ENCODE assay signal across 18 cellular contexts in the genomic region with DNA sequence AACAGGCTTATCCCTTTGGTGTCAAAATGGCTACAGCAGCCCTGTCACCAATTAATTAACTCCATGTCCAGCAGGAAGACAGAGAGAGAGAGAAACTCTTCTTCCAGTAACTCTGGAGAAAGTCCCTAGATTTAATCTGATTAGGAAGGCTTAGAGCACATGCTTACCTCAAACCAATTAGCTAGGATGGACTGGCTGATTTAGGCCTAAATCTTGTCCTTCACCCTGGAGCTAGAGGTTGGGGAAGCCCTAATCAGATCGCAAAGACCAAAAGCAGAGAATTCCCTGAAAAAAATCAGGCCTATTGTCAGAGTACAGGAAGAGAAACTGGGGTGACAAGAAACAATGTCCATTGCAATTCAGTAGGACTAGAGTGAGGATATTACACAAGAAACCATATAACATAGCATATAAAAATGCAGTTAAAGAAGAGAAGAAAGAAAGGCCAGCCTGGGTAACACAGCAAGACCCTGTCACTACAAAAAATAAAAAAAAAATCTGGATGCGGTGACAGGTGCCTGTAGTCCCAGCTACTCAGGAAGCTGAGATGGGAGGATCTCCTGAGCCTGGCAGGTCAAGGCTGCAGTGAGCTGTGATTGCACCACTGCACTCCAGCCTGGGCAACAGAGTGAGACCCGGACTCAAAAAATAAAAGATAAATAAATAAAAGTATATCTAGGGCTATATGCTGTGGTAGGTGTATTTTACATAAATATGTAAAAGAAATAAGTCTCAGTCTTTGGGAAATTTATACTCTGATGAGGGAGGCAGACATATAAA. TPM values are rescaled to one million over a fixed set of nuclear protein-coding genes. Genes with fewer than 3 reads are reported as not detected.
DNase-seq lines count a peak whose midpoint lies in the region; ATAC-seq and TF ChIP-seq lines count a peak whose summit lies in the region.
"Had no signal": no experiment of that assay in that cellular context is flagged by ENCODE, and none has a peak within 500 bp of the region (broad histone marks: within the 10 kb centered on the region; RNA-seq: fewer than 3 reads in every experiment).

No MANE protein-coding gene starts in this region.

- CTCF ChIA-PET in IMR-90 (lab: Yijun Ruan, JAX) (interaction anchor here (1.6 to 2.2 kb wide), 2 partner anchors 9 to 136 kb away, joined by 5 to 15 read pairs; no protein-coding TSS in a partner anchor), SK-N-SH (lab: Yijun Ruan, JAX) (interaction anchor here (0.7 to 5.7 kb wide), 10 partner anchors 9 to 160 kb away, joined by 3 to 44 read pairs (median 4); a partner anchor contains a TSS)

- peak overlapping the region in 1 of 2 experiments; percentile 43; a peak in 1 of 4 replicates for H4K8ac ChIP-seq in IMR-90 (ENCODE audit: low read depth in 2 of 2, low read length in 2 of 2)

- no peak overlapping the region; the same call in 1 of the 2 replicates for H3K27ac ChIP-seq in IMR-90 (ENCODE audit: insufficient read depth, low read length)
- H3K27ac ChIP-seq in SK-N-SH (ENCODE audit: low read depth in 2 of 2, low read length in 1 of 2) = peak overlapping the region; percentile 80 to 93
- peak overlapping the region; percentile 77 to 84 for H3K27ac ChIP-seq in left lung
- H3K27ac ChIP-seq in spleen = peak overlapping the region in 5 of 8 donors; percentile 56 to 83 (median 74)
- H3K27ac ChIP-seq in MM.1S (ENCODE audit: low read length) = no peak overlapping the region

- H3K27me3 ChIP-seq in IMR-90 (ENCODE audit: control insufficient read depth, insufficient read depth, low read length) = no peaks in the 10 kb centered on the region
- H3K27me3 ChIP-seq in SK-N-SH (ENCODE audit: insufficient read depth) = no peaks in the 10 kb centered on the region
- no peaks in the 10 kb centered on the region for H3K27me3 ChIP-seq in left lung
- H3K27me3 ChIP-seq in spleen (replicated peaks in 1 of 7) = no peaks in the 10 kb centered on the region
- H3K27me3 ChIP-seq in MM.1S (replicated peaks; ENCODE audit: insufficient read depth, low read length) = no peaks in the 10 kb centered on the region
- H3K27me3 ChIP-seq: right atrium auricular region had no signal

- H3F3A ChIP-seq in SK-N-SH (replicated peaks; ENCODE audit: insufficient read depth) (peaks cover 10% of the 10 kb centered on the region), MM.1S (ENCODE audit: insufficient read depth, low read length) (no peaks in the 10 kb centered on the region)

- H3K4me2 ChIP-seq in IMR-90 (ENCODE audit: low read depth, low read length) (no peak overlapping the region), SK-N-SH (peak overlapping the region; percentile 39; the same call in 1 of the 2 replicates), MM.1S (ENCODE audit: low read depth, low read length) (no peak overlapping the region)

- H3K9me3 Mint-ChIP-seq in activated CD4-positive, alpha-beta T cell treated with anti-CD3 and anti-CD28 coated beads, Interleukin-2, amount 10 ng/mL, durations not matched to agents 24 days and 14 days = no peaks in the 10 kb centered on the region
- H3K9me3 Mint-ChIP-seq: natural killer cell; T-helper 1 cell treated with Interleukin-12 subunit alpha and Interleukin-12 subunit beta and Interleukin-4 antibody, amounts not matched to agents 30 μg/mL and 1 μg/mL, for 36 hours had no signal

- DNase-seq in IMR-90 = no peak
- DNase-seq in SK-N-SH = peak; percentile 45
- DNase-seq in left lung = no peak
- DNase-seq in spleen = no peak
- DNase-seq in MM.1S = no peak
- DNase-seq in G401 (ENCODE audit: low spot score) = no peak
- DNase-seq in activated CD4-positive, alpha-beta T cell treated with anti-CD3 and anti-CD28 coated beads, Interleukin-2, amount 10 ng/mL, durations not matched to agents 24 days and 14 days = no peak
- DNase-seq: activated CD4-positive, CD25-positive, alpha-beta regulatory T cell; AML-193; amygdala; foreskin melanocyte; natural killer cell; NCI-H748 treated with DMSO at 0.1 percent for 48 hours; RPMI8226; stimulated activated CD4-positive, alpha-beta T cell treated with anti-CD3 and anti-CD28 coated beads, Interleukin-4, amount 100 ng/mL, for 1 hour had no signal

- no peaks in the 10 kb centered on the region for H3K36me3 Mint-ChIP-seq in activated CD4-positive, alpha-beta T cell treated with anti-CD3 and anti-CD28 coated beads, Interleukin-2, amount 10 ng/mL, durations not matched to agents 24 days and 14 days (ENCODE audit: low read depth)
- H3K36me3 Mint-ChIP-seq: natural killer cell had no signal

- 0 out of 2 replicates have a peak, but pooled peaks cover 2% of the 10 kb centered on the region for H3K9me1 ChIP-seq in IMR-90 (ENCODE audit: insufficient read depth, low read length)

- H3K4me1 ChIP-seq in IMR-90 (ENCODE audit: control insufficient read depth, insufficient read depth, low read length) (peaks cover 4% of the 10 kb centered on the region), SK-N-SH (ENCODE audit: control insufficient read depth in 1 of 2, insufficient read depth in 2 of 2, low read depth in 1 of 2, low read length in 1 of 2) (peaks cover 10 to 11% of the 10 kb centered on the region in 2 experiments; a peak in 2 of 4 replicates), left lung (peaks cover 3 to 52% of the 10 kb centered on the region in 2 donors), spleen (peaks cover 0 to 52% (median 30%) of the 10 kb centered on the region in 6 donors), MM.1S (ENCODE audit: low read length) (no peaks in the 10 kb centered on the region)

- dilution Hi-C loops in IMR-90 (cut with HindIII; ENCODE audit: low sequenced_read_pairs, unreplicated experiment) = no loop called here

- in situ Hi-C loops in IMR-90 (cut with MboI; ENCODE audit: low sequenced_read_pairs) = no loop called here
- in situ Hi-C loops in G401 (cut with HindIII; ENCODE audit: low sequenced_read_pairs) = no loop called here

- peak overlapping the region; percentile 89; the same call in 1 of the 2 replicates for H3K4ac ChIP-seq in IMR-90 (ENCODE audit: low read depth, low read length)

- H2BK120ac ChIP-seq in IMR-90 (ENCODE audit: low read depth, low read length) = peak overlapping the region; percentile 99

- H3K56ac ChIP-seq in IMR-90 (ENCODE audit: extremely low read depth, insufficient read depth, low read length) = no peak overlapping the region

- POLR2A ChIA-PET in IMR-90 (lab: Charles Lee; ENCODE audit: unreplicated experiment) (interaction anchor here (2.5 kb wide), 1 partner anchor 36 kb away, joined by 16 read pairs; a partner anchor contains a TSS), SK-N-SH (lab: Yijun Ruan, JAX) (interaction anchor here (0.6 to 2.8 kb wide), 6 partner anchors 9 to 92 kb away, joined by 3 to 22 read pairs (median 5); a partner anchor contains a TSS)

- H3K36me3 ChIP-seq in IMR-90 (ENCODE audit: control insufficient read depth, insufficient read depth, low read length) (no peaks in the 10 kb centered on the region), SK-N-SH (replicated peaks in 1 of 2; ENCODE audit: control insufficient read depth in 1 of 2, insufficient read depth in 2 of 2, low read length in 1 of 2) (no peaks in the 10 kb centered on the region), left lung (no peaks in the 10 kb centered on the region), spleen (no peaks in the 10 kb centered on the region), MM.1S (replicated peaks; ENCODE audit: insufficient read depth, low read length) (no peaks in the 10 kb centered on the region)
- H3K36me3 ChIP-seq: right atrium auricular region had no signal

- H2BK20ac ChIP-seq in IMR-90 (ENCODE audit: low read depth, low read length) = peak overlapping the region; percentile 35; the same call in 1 of the 2 replicates

- H3K23ac ChIP-seq in IMR-90 (ENCODE audit: low read depth, low read length) = no peak overlapping the region

- no peak overlapping the region for H3K27ac Mint-ChIP-seq in activated CD4-positive, alpha-beta T cell treated with anti-CD3 and anti-CD28 coated beads, Interleukin-2, amount 10 ng/mL, durations not matched to agents 24 days and 14 days
- H3K27ac Mint-ChIP-seq: natural killer cell; T-helper 1 cell treated with Interleukin-12 subunit alpha and Interleukin-12 subunit beta and Interleukin-4 antibody, amounts not matched to agents 30 μg/mL and 1 μg/mL, for 36 hours had no signal

- peak overlapping the region; percentile 70; the same call in 1 of the 3 replicates for H2BK15ac ChIP-seq in IMR-90 (ENCODE audit: low read depth, low read length)

- H2BK5ac ChIP-seq in IMR-90 (ENCODE audit: low read depth, low read length, poor library complexity, severe bottlenecking) = peak overlapping the region; percentile 99

- H4K91ac ChIP-seq in IMR-90 (ENCODE audit: insufficient read depth, low read depth, low read length) = peak overlapping the region; percentile 29

- H2AFZ ChIP-seq in IMR-90 (replicated peaks; ENCODE audit: low read length, poor library complexity) (no peak overlapping the region), SK-N-SH (ENCODE audit: low read depth) (peak overlapping the region; percentile 66), MM.1S (ENCODE audit: low read length) (no peak overlapping the region)

- H3K27me3 Mint-ChIP-seq in activated CD4-positive, alpha-beta T cell treated with anti-CD3 and anti-CD28 coated beads, Interleukin-2, amount 10 ng/mL, durations not matched to agents 24 days and 14 days = peaks cover 9% of the 10 kb centered on the region

- ATAC-seq in IMR-90 (ENCODE audit: low read depth) (no peak), left lung (no peak), GM18498 (IDR thresholded peaks at IDR 0.05; ENCODE audit: unreplicated experiment) (no peak)
- ATAC-seq: natural killer cell had no signal

- H3K14ac ChIP-seq in IMR-90 (replicated peaks; ENCODE audit: low read depth, low read length) = peak overlapping the region; percentile 35; the same call in 1 of the 2 replicates

- H4K20me1 ChIP-seq in IMR-90 (ENCODE audit: insufficient read depth, low read length) (no peaks in the 10 kb centered on the region), SK-N-SH (ENCODE audit: insufficient read depth) (no peaks in the 10 kb centered on the region), MM.1S (ENCODE audit: insufficient read depth, low read length) (no peaks in the 10 kb centered on the region)

- H3K4me3 Mint-ChIP-seq in activated CD4-positive, alpha-beta T cell treated with anti-CD3 and anti-CD28 coated beads, Interleukin-2, amount 10 ng/mL, durations not matched to agents 24 days and 14 days = no peak overlapping the region
- H3K4me3 Mint-ChIP-seq: natural killer cell; T-helper 1 cell treated with Interleukin-12 subunit alpha and Interleukin-12 subunit beta and Interleukin-4 antibody, amounts not matched to agents 30 μg/mL and 1 μg/mL, for 36 hours had no signal

- no peak overlapping the region for H3K9ac ChIP-seq in IMR-90 (ENCODE audit: low read depth, low read length)
- no peak overlapping the region for H3K9ac ChIP-seq in SK-N-SH
- no peak overlapping the region for H3K9ac ChIP-seq in MM.1S (ENCODE audit: low read length)

- peak overlapping the region; percentile 99 for H3K18ac ChIP-seq in IMR-90 (ENCODE audit: low read depth, low read length)

- H2AK5ac ChIP-seq in IMR-90 (ENCODE audit: low read depth, low read length) = peak overlapping the region; percentile 30; the same call in 1 of the 2 replicates

- H3K9me2 ChIP-seq in SK-N-SH (no peaks in the 10 kb centered on the region), MM.1S (replicated peaks; ENCODE audit: insufficient read depth, low read length) (no peaks in the 10 kb centered on the region)

- H4K5ac ChIP-seq in IMR-90 (ENCODE audit: low read depth, low read length) = peak overlapping the region; percentile 99; the same call in 1 of the 2 replicates

- no peak for TF ChIP-seq RAD21 in IMR-90 (IDR thresholded peaks at IDR 0.05; ENCODE audit: low read length)
- no peak for TF ChIP-seq RAD21 in SK-N-SH (IDR thresholded peaks at IDR 0.05; ENCODE audit: low read length)

- TF ChIP-seq CTCF in IMR-90 (conservative IDR thresholded peaks at IDR 0.05; ENCODE audit: low read depth, low read length) = no peak
- TF ChIP-seq CTCF in SK-N-SH (IDR thresholded peaks at IDR 0.05) = no peak
- TF ChIP-seq CTCF in left lung (IDR thresholded peaks at IDR 0.05) = no peak
- TF ChIP-seq CTCF in spleen (IDR thresholded peaks at IDR 0.05 in 8 of 11, conservative IDR thresholded peaks at IDR 0.05 in 3 of 11) = no peak
- TF ChIP-seq CTCF in MM.1S (IDR thresholded peaks at IDR 0.05; ENCODE audit: low read length) = no peak

- intact Hi-C loops in IMR-90 (cut with micrococcal nuclease) (no loop called here), left lung (cut with DNase I) (no loop called here), spleen (cut with DNase I; ENCODE audit: low total_unique reads) (no loop called here)
- intact Hi-C loops in activated CD4-positive, alpha-beta T cell treated with anti-CD3 and anti-CD28 coated beads, Interleukin-2, amount 10 ng/mL, durations not matched to agents 24 days and 14 days (cut with micrococcal nuclease) = no loop called here

- no peak for TF ChIP-seq POLR2A in IMR-90 (IDR thresholded peaks at IDR 0.05; ENCODE audit: low read depth, low read length)
- TF ChIP-seq POLR2A in spleen (IDR thresholded peaks at IDR 0.05) = no peak

- no peak overlapping the region for H3K4me3 ChIP-seq in IMR-90 (ENCODE audit: insufficient read depth, low read depth, low read length)
- H3K4me3 ChIP-seq in SK-N-SH (ENCODE audit: low read depth in 2 of 2, low read length in 1 of 2) = no peak overlapping the region
- no peak overlapping the region for H3K4me3 ChIP-seq in left lung
- no peak overlapping the region for H3K4me3 ChIP-seq in spleen
- H3K4me3 ChIP-seq in MM.1S (ENCODE audit: low read length) = no peak overlapping the region
- H3K4me3 ChIP-seq: right atrium auricular region had no signal

- H3K9me3 ChIP-seq in IMR-90 (ENCODE audit: control insufficient read depth, insufficient read depth, low read length) = no peaks in the 10 kb centered on the region
- H3K9me3 ChIP-seq in SK-N-SH = no peaks in the 10 kb centered on the region
- no peaks in the 10 kb centered on the region for H3K9me3 ChIP-seq in left lung
- no peaks in the 10 kb centered on the region for H3K9me3 ChIP-seq in spleen
- no peaks in the 10 kb centered on the region for H3K9me3 ChIP-seq in MM.1S (replicated peaks; ENCODE audit: insufficient read depth, low read length)
- H3K9me3 ChIP-seq: right atrium auricular region had no signal

- H3K79me2 ChIP-seq in SK-N-SH (ENCODE audit: insufficient read depth) (no peaks in the 10 kb centered on the region), MM.1S (ENCODE audit: low read length) (no peaks in the 10 kb centered on the region)

- no TSS peak for BruUV-seq in IMR-90 (replicated peaks; lab: Mats Ljungman, UMichigan)

- TF ChIP-seq EP300 in SK-N-SH (IDR thresholded peaks at IDR 0.05; ENCODE audit: borderline replicate concordance in 1 of 2, low read depth in 1 of 2, low read length in 1 of 2) = peak in 1 of 2 experiments; percentile 56; a peak in 1 of 4 replicates

- no peaks in the 10 kb centered on the region; a peak in 1 of 4 replicates for H3K79me1 ChIP-seq in IMR-90 (ENCODE audit: low read depth in 1 of 2, low read length in 2 of 2)

- peaks cover 3% of the 10 kb centered on the region for H3K4me1 Mint-ChIP-seq in activated CD4-positive, alpha-beta T cell treated with anti-CD3 and anti-CD28 coated beads, Interleukin-2, amount 10 ng/mL, durations not matched to agents 24 days and 14 days
- H3K4me1 Mint-ChIP-seq: natural killer cell had no signal

- H2AK9ac ChIP-seq in IMR-90 (replicated peaks; ENCODE audit: low read depth, low read length, poor library complexity) = no peak overlapping the region

- no CpG with 5 or more reads among the region's 3 CpGs for WGBS in IMR-90 (ENCODE audit: extremely low coverage in 2 of 2, insufficient read length in 1 of 2), 2 experiments
- 68% methylated on average over 3 of the region's 3 CpGs for WGBS in SK-N-SH (ENCODE audit: low lambda C conversion rate)
- 63 to 78% (median 70%) methylated on average over 3 of the region's 3 CpGs for WGBS in spleen, 5 donors

RNA-seq across cellular contexts. Expression of a gene that starts 34.9 kb away (rescaled TPM):
- total RNA-seq in IMR-90 (2012; rRNA removed) (2,389 and 2,832 TPM in 2 replicates), left lung (100 to 1,000 TPM; 205 to 235 TPM), spleen (100 to 1,000 TPM in 2 of 7 donors, 10 to 100 TPM in 5; 47.2 to 120 (median 71.7) TPM)
- polyA plus RNA-seq in IMR-90 (2012; rRNA removed) (2,096 and 2,105 TPM in 2 replicates), SK-N-SH (2012; rRNA removed) (1,427 and 1,906 TPM in 2 replicates), spleen (10 to 100 TPM; 52.0 to 68.5 (median 66.4) TPM)
- polyA plus RNA-seq in IMR-90 (2012; cell fraction: cytosol; rRNA removed) = 1,171 and 1,948 TPM in 2 replicates
- 888 and 932 TPM in 2 replicates for polyA plus RNA-seq in IMR-90 (2012; cell fraction: nucleus; rRNA removed; ENCODE audit: low replicate concordance)
- polyA plus RNA-seq in SK-N-SH (2012; cell fraction: cytosol; rRNA removed) = 1,102 and 1,356 TPM in 2 replicates
- polyA plus RNA-seq in SK-N-SH (2012; cell fraction: nucleus; rRNA removed) = 1,333 and 1,752 TPM in 2 replicates
- 446 and 521 TPM in 2 replicates for total RNA-seq in G401 (2014; rRNA removed; shearing (Covaris generic))
- 45.9 and 46.8 TPM in 2 replicates for total RNA-seq in activated CD4-positive, alpha-beta T cell treated with anti-CD3 and anti-CD28 coated beads, Interleukin-2, amount 10 ng/mL, durations not matched to agents 24 days and 14 days

RNA-seq across cellular contexts. Expression of a gene that starts 41.1 kb away (rescaled TPM):
- 1,144 and 1,420 TPM in 2 replicates for total RNA-seq in IMR-90 (2012; rRNA removed)
- 2,555 and 2,715 TPM in 2 replicates for polyA plus RNA-seq in IMR-90 (2012; rRNA removed)
- 1,691 and 2,161 TPM in 2 replicates for polyA plus RNA-seq in IMR-90 (2012; cell fraction: cytosol; rRNA removed)
- 639 and 1,093 TPM in 2 replicates for polyA plus RNA-seq in IMR-90 (2012; cell fraction: nucleus; rRNA removed; ENCODE audit: low replicate concordance)
- polyA plus RNA-seq in SK-N-SH (2012; rRNA removed) = 3.3 and 4.6 TPM in 2 replicates
- polyA plus RNA-seq in SK-N-SH (2012; cell fraction: cytosol; rRNA removed) = 3.6 and 4.5 TPM in 2 replicates
- polyA plus RNA-seq in SK-N-SH (2012; cell fraction: nucleus; rRNA removed) = 2.4 and 2.8 TPM in 2 replicates
- total RNA-seq in left lung = 100 to 1,000 TPM; 153 to 235 TPM
- 10 to 100 TPM; 36.3 to 71.7 (median 57.4) TPM for total RNA-seq in spleen
- 10 to 100 TPM; 44.0 to 89.6 (median 82.0) TPM for polyA plus RNA-seq in spleen
- total RNA-seq in G401 (2014; rRNA removed; shearing (Covaris generic)) = 279 and 457 TPM in 2 replicates
- 286 and 305 TPM in 2 replicates for total RNA-seq in activated CD4-positive, alpha-beta T cell treated with anti-CD3 and anti-CD28 coated beads, Interleukin-2, amount 10 ng/mL, durations not matched to agents 24 days and 14 days

Comparison
In these comparisons a context has a peak if more than half of its experiments do, and no peak if none do; other contexts are left out.
1. H3K27ac ChIP-seq: peak in SK-N-SH (2 of 2), left lung (2 of 2) and spleen (5 of 8); none in IMR-90 (single experiment) and MM.1S (single experiment).